ENCODE assay signal across 22 cellular contexts in genomic region chr1:2078170-2078569, GRCh38. TPM values are rescaled to one million over a fixed set of nuclear protein-coding genes. Genes with fewer than 3 reads are reported as not detected.
"Had no signal": no experiment of that assay in that cellular context is flagged by ENCODE, and none has a peak within 500 bp of the region (broad histone marks: within the 10 kb centered on the region; RNA-seq: fewer than 3 reads in every experiment).

No MANE protein-coding gene starts in this region.

- ATAC-seq: effector memory CD8-positive, alpha-beta T cell; left colon; lower lobe of right lung; natural killer cell; psoas muscle; right cardiac atrium; stimulated activated naive B cell treated with anti-CD40 and anti-IgM and Interleukin-4, amounts not matched to agents 10 μg/mL and 1 μg/mL and 100 μg/mL, for 72 hours; upper lobe of right lung had no signal

- DNase-seq: cortex of kidney; effector memory CD8-positive, alpha-beta T cell; hypothalamus; immature natural killer cell; islet precursor cell; kidney glomerular epithelial cell; left colon; left ventricle myocardium inferior; lower lobe of right lung; natural killer cell; occipital lobe; ovary; psoas muscle; spleen; stimulated activated CD4-positive, alpha-beta T cell treated with anti-CD3 and anti-CD28 coated beads, Interleukin-4, amount 100 ng/mL, for 4 hours; stimulated activated naive B cell treated with anti-CD40 and anti-IgM and Interleukin-4, amounts not matched to agents 10 μg/mL and 1 μg/mL and 100 μg/mL, for 72 hours; upper lobe of right lung; uterus had no signal

- H3K27ac ChIP-seq: left ventricle myocardium inferior, lower lobe of right lung, ovary, psoas muscle, skin epidermis, spleen, thoracic aorta, tibial nerve, upper lobe of right lung, uterus had no signal

- H3K27me3 ChIP-seq: ovary, spleen, upper lobe of right lung had no signal

- H3K4me1 ChIP-seq: left ventricle myocardium inferior, lower lobe of right lung, psoas muscle, spleen, upper lobe of right lung had no signal

- H3K36me3 ChIP-seq: ovary, thoracic aorta, tibial nerve, upper lobe of right lung, uterus had no signal

- H3K4me3 ChIP-seq: left ventricle myocardium inferior, lower lobe of right lung, ovary, psoas muscle, skin epidermis, spleen, thoracic aorta, tibial nerve, upper lobe of right lung, uterus had no signal

RNA-seq across cellular contexts. Expression of gene GABRD, which starts 59.0 kb away (rescaled TPM):
- polyA plus RNA-seq: immature natural killer cell had no signal
